ENCODE assay signal across 9 cellular contexts in the genomic region with DNA sequence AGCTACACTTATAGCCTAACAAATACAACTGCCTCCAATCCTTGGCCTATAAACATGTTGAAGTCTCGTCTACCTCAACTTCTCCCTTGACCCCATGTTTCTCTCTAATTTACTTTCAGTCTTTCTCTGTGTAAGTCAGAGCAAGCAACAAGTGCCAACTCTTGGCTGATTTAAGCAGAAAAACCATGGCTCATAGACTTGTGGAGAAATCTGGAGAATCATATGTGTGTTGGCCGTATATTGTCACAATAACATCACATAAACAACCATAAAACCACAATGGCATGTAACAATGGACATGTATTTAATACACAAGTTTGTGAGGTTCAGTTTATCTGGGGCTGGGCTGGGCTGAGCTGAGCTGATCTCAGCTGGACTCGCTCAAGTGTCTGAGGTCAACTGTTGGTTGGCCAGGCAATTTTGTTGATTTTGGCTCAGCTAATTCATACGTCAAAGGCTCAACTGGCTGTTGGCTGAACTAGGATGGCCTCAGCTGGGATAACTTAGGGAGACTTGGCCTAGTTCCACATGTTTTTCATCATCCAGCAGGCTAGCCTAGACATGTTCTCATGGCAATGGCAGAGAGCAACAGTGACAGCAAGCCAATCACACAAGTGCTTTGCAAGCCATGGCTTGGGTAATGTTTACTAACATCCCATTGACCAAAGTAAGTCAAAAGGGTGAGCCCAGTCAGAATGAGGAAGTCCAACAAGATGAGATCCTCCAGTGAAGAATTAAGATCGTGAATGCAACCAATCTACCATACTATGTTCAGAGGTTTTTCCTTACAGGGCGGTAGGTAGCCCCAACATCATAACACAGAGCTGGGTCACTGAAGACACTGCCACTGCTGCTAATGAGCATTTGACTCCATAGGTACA. TPM values are rescaled to one million over a fixed set of nuclear protein-coding genes. Genes with fewer than 3 reads are reported as not detected.
DNase-seq lines count a peak whose midpoint lies in the region; ATAC-seq and TF ChIP-seq lines count a peak whose summit lies in the region.
"Had no signal": no experiment of that assay in that cellular context is flagged by ENCODE, and none has a peak within 500 bp of the region (broad histone marks: within the 10 kb centered on the region; RNA-seq: fewer than 3 reads in every experiment).

No MANE protein-coding gene starts in this region.

- in situ Hi-C loops in brain microvascular endothelial cell (cut with HindIII; ENCODE audit: low pct_ligation_motif_present, low sequenced_read_pairs), result no loop called here

- peaks cover 3 to 55% (median 41%) of the 10 kb centered on the region in 4 donors for H3K4me1 ChIP-seq in tibial artery

- H3K27ac ChIP-seq in brain microvascular endothelial cell (peak overlapping the region; percentile 100), layer of hippocampus (ENCODE audit: low read depth, low read length) (peak overlapping the region; percentile 66), tibial artery (peak overlapping the region; percentile 79 to 84)

- TF ChIP-seq CTCF in brain microvascular endothelial cell (IDR thresholded peaks at IDR 0.05; ENCODE audit: low read depth, low read length, missing control alignments) (no peak), tibial artery (IDR thresholded peaks at IDR 0.05) (no peak)

- DNase-seq in DMS53 treated with DMSO at 0.1 percent for 48 hours (lab: John Stamatoyannopoulos, UW; ENCODE audit: unreplicated experiment), result peak; percentile 87
- DNase-seq in NCI-H2196 (lab: John Stamatoyannopoulos, UW; ENCODE audit: unreplicated experiment), result peak; percentile 99
- peak; percentile 100 for DNase-seq in brain microvascular endothelial cell
- peak; percentile 91 to 95 for DNase-seq in tibial artery
- no peak for DNase-seq in COLO829 (ENCODE audit: low spot score)
- no peak for DNase-seq in T-helper 17 cell

- peaks cover 35% of the 10 kb centered on the region for H3K27me3 Mint-ChIP-seq in T-helper 17 cell

- H3K9me3 ChIP-seq in tibial artery, result no peaks in the 10 kb centered on the region
- H3K9me3 ChIP-seq in T-helper 17 cell (ENCODE audit: control insufficient read depth, low read length, poor library complexity, severe bottlenecking), result no peaks in the 10 kb centered on the region

- peaks cover 7% of the 10 kb centered on the region for H3K4me1 Mint-ChIP-seq in T-helper 17 cell

- H3K27me3 ChIP-seq in brain microvascular endothelial cell (replicated peaks), result no peaks in the 10 kb centered on the region
- H3K27me3 ChIP-seq in layer of hippocampus (ENCODE audit: control insufficient read depth, insufficient read depth, low read length), result no peaks in the 10 kb centered on the region
- H3K27me3 ChIP-seq in tibial artery, result no peaks in the 10 kb centered on the region

- H3K4me3 ChIP-seq in brain microvascular endothelial cell (ENCODE audit: low read depth, low read length) (no peak overlapping the region), tibial artery (no peak overlapping the region)

- no peaks in the 10 kb centered on the region for H3K36me3 ChIP-seq in brain microvascular endothelial cell (replicated peaks)
- no peaks in the 10 kb centered on the region for H3K36me3 ChIP-seq in tibial artery

- ATAC-seq in GM18520 (IDR thresholded peaks at IDR 0.05; ENCODE audit: unreplicated experiment) (no peak), T-helper 17 cell (no peak)

- no peak overlapping the region for H3K27ac Mint-ChIP-seq in T-helper 17 cell

- H3K36me3 Mint-ChIP-seq in T-helper 17 cell (ENCODE audit: low read depth), result no peaks in the 10 kb centered on the region

- no peak overlapping the region for H3K4me3 Mint-ChIP-seq in T-helper 17 cell
- H3K4me3 Mint-ChIP-seq: central memory CD8-positive, alpha-beta T cell had no signal

- intact Hi-C loops in tibial artery (cut with DNase I; ENCODE audit: low total_unique reads), result no loop called here

RNA-seq across cellular contexts. Expression of a gene that starts 12.9 kb away (rescaled TPM):
- total RNA-seq in T-helper 17 cell, result 10 to 100 TPM; 11.2 to 11.9 TPM

RNA-seq across cellular contexts. Expression of a gene that starts 13.3 kb away (rescaled TPM):
- total RNA-seq in T-helper 17 cell, result 1 to 10 TPM in 1 of 2 donors, under 1 TPM in 1; 0.37 to 2.0 TPM

Comparison
In these comparisons a context has a peak if more than half of its experiments do, and no peak if none do; other contexts are left out.
1. DNase-seq: peak in DMS53 treated with DMSO at 0.1 percent for 48 hours (single experiment), NCI-H2196 (single experiment), brain microvascular endothelial cell (single experiment) and tibial artery (2 of 2); none in COLO829 (single experiment) and T-helper 17 cell (0 of 3).
2. Peak in every context shown above with its lines, with median percentiles within 50 percentile points of each other: H3K27ac ChIP-seq.